ENCODE assay signal across 11 cellular contexts in the genomic region with DNA sequence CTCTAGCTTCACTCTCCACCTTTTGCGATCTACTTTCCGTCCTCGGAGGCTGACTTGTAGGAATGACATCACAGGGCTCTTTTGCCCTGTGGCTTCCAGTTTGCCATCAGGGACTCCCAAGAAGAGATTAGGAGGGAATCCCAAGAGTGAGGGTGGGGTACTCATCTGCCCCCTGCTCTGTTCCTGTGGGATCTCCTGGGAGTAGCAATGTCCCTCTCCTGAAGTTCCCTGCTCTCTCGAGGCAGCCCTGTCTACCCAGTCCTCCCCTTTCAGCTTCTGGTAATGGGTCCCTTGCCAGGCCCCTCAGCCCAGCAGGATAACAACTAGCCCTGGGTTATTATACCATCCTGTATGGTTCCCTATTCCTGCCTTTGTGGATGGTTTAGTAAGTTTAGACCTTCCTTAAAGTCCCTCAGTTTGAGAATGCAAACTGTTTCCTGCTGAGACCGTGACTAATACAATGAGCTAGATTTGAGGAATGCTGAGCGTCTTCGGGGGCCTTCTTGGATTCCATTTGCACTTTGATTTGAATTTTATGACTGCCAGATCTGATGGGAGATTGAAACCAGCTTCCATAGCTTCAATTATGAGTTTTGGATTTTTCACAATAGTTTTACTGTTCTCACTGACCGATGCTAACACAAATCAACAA.
DNase-seq lines count a peak whose midpoint lies in the region; ATAC-seq and TF ChIP-seq lines count a peak whose summit lies in the region.
"Had no signal": no experiment of that assay in that cellular context is flagged by ENCODE, and none has a peak within 500 bp of the region (broad histone marks: within the 10 kb centered on the region; RNA-seq: fewer than 3 reads in every experiment).

No MANE protein-coding gene starts in this region.

- intact Hi-C loops in left ventricle myocardium inferior (cut with micrococcal nuclease) (no loop called here), cardiac septum (cut with DNase I) (no loop called here)

- H3K4me3 ChIP-seq in left ventricle myocardium inferior (no peak overlapping the region), subcutaneous abdominal adipose tissue (ENCODE audit: low read depth in 1 of 5, low read length in 5 of 5) (peak overlapping the region in 1 of 5 donors; percentile 10)
- H3K4me3 ChIP-seq: K562, pancreas had no signal

- no peak for TF ChIP-seq CTCF in left ventricle myocardium inferior (IDR thresholded peaks at IDR 0.05; ENCODE audit: borderline replicate concordance)

- H3K27me3 ChIP-seq in left ventricle myocardium inferior (ENCODE audit: low read depth), result peaks cover 16% of the 10 kb centered on the region
- peaks cover 0 to 3% (median 0%) of the 10 kb centered on the region in 5 donors for H3K27me3 ChIP-seq in subcutaneous abdominal adipose tissue (ENCODE audit: control insufficient read depth in 5 of 5, insufficient read depth in 4 of 5, low read length in 5 of 5)
- H3K27me3 ChIP-seq: pancreas had no signal

- H3K9ac ChIP-seq in subcutaneous abdominal adipose tissue (ENCODE audit: low read length in 5 of 5), result no peak overlapping the region

- no peak for ATAC-seq in stimulated activated naive CD8-positive, alpha-beta T cell treated with anti-CD3 and anti-CD28 coated beads, Interleukin-15, Interleukin-2, amounts not matched to agents 100 U/mL and 50 U/mL, for 24 hours
- ATAC-seq: K562 had no signal

- peaks cover 6% of the 10 kb centered on the region for H3K4me1 ChIP-seq in left ventricle myocardium inferior
- peaks cover 0 to 24% (median 13%) of the 10 kb centered on the region in 5 donors for H3K4me1 ChIP-seq in subcutaneous abdominal adipose tissue (ENCODE audit: control insufficient read depth in 5 of 5, insufficient read depth in 5 of 5, low read length in 5 of 5)
- H3K4me1 ChIP-seq: BE2C, pancreas had no signal

- H3K36me3 ChIP-seq in left ventricle myocardium inferior (no peaks in the 10 kb centered on the region), subcutaneous abdominal adipose tissue (ENCODE audit: control insufficient read depth in 5 of 5, insufficient read depth in 5 of 5, low read length in 5 of 5) (no peaks in the 10 kb centered on the region)
- H3K36me3 ChIP-seq: BE2C, pancreas had no signal

- H3K27ac ChIP-seq in left ventricle myocardium inferior (replicated peaks), result peak overlapping the region; percentile 36
- H3K27ac ChIP-seq in subcutaneous abdominal adipose tissue (ENCODE audit: low read depth, low read length), result peak overlapping the region; percentile 39
- H3K27ac ChIP-seq: pancreas had no signal

- no peak for DNase-seq in left ventricle myocardium inferior
- no peak for DNase-seq in cardiac septum (ENCODE audit: low spot score)
- peak; percentile 58 for DNase-seq in amniotic epithelial cell (ENCODE audit: low read depth)
- DNase-seq in glomerular endothelial cell (ENCODE audit: extremely low read depth, low read depth, low spot score), result peak; percentile 58
- DNase-seq in retina, result no peak
- DNase-seq in stimulated activated naive CD8-positive, alpha-beta T cell treated with anti-CD3 and anti-CD28 coated beads, Interleukin-15, Interleukin-2, amounts not matched to agents 100 U/mL and 50 U/mL, for 24 hours, result no peak
- no peak for DNase-seq in HUDEP-2 (lab: John Stamatoyannopoulos, UW; ENCODE audit: unreplicated experiment in 76 of 76)
- DNase-seq: BE2C, pancreas had no signal

- H3K9me3 ChIP-seq in left ventricle myocardium inferior (replicated peaks) (no peaks in the 10 kb centered on the region), subcutaneous abdominal adipose tissue (ENCODE audit: control insufficient read depth in 5 of 5, low read length in 5 of 5) (no peaks in the 10 kb centered on the region)
- H3K9me3 ChIP-seq: BE2C, pancreas had no signal

Comparison
In these comparisons a context has a peak if more than half of its experiments do, and no peak if none do; other contexts are left out.
1. DNase-seq: peak in amniotic epithelial cell (single experiment) and glomerular endothelial cell (single experiment); none in left ventricle myocardium inferior (single experiment), cardiac septum (single experiment), retina (single experiment), stimulated activated naive CD8-positive, alpha-beta T cell treated with anti-CD3 and anti-CD28 coated beads, Interleukin-15, Interleukin-2, amounts not matched to agents 100 U/mL and 50 U/mL, for 24 hours (single experiment) and HUDEP-2 (0 of 76).